ENCODE assay signal across 1 cellular context in genomic region chr20:618980-619379, GRCh38.
A peak's percentile ranks its signal among the peaks of the same experiment; 100 is the strongest.
TF ChIP-seq lines count a peak whose summit lies in the region.

No MANE protein-coding gene starts in this region.

TF ChIP-seq in HepG2, 621 proteins besides CTCF, POLR2A, EP300 and RAD21 (continues in another document):
- TF ChIP-seq SMYD3 (CRISPR knock-in tag; IDR thresholded peaks at IDR 0.05) (no peak), TFE3 (CRISPR knock-in tag; IDR thresholded peaks at IDR 0.05) (peak; percentile 53; the same call in 1 of the 2 replicates), TEAD3 (CRISPR knock-in tag; optimal IDR thresholded peaks at IDR 0.05; ENCODE audit: borderline replicate concordance) (no peak), HHEX (CRISPR knock-in tag; IDR thresholded peaks at IDR 0.05) (peak; percentile 46; the same call in 1 of the 2 replicates), BATF2 (CRISPR knock-in tag; IDR thresholded peaks at IDR 0.05) (no peak), ZNF333 (CRISPR knock-in tag; IDR thresholded peaks at IDR 0.05; ENCODE audit: borderline replicate concordance) (no peak), MIER3 (CRISPR knock-in tag; IDR thresholded peaks at IDR 0.05; ENCODE audit: borderline replicate concordance) (no peak), GATA4 (IDR thresholded peaks at IDR 0.05; ENCODE audit: borderline replicate concordance, low read depth) (peak; percentile 34; the same call in 1 of the 2 replicates), DMTF1 (CRISPR knock-in tag; IDR thresholded peaks at IDR 0.05) (no peak), HNRNPH1 (optimal IDR thresholded peaks at IDR 0.05; ENCODE audit: low read depth, low read length) (no peak), THAP11 (CRISPR knock-in tag; IDR thresholded peaks at IDR 0.05) (no peak), ZNF431 (CRISPR knock-in tag; IDR thresholded peaks at IDR 0.05; ENCODE audit: borderline replicate concordance, low read depth) (no peak), ZNF33A (CRISPR knock-in tag; IDR thresholded peaks at IDR 0.05; ENCODE audit: borderline replicate concordance) (no peak), IKZF4 (CRISPR knock-in tag; IDR thresholded peaks at IDR 0.05; ENCODE audit: borderline replicate concordance, low read depth, not compliant biosample characterization) (no peak), SIN3A (IDR thresholded peaks at IDR 0.05; ENCODE audit: borderline replicate concordance, low read depth, low read length) (no peak), SOX13 (IDR thresholded peaks at IDR 0.05) (no peak; the same call in 1 of the 2 replicates), SOX13 (CRISPR knock-in tag; conservative IDR thresholded peaks at IDR 0.05 in 1 of 2, IDR thresholded peaks at IDR 0.05 in 1 of 2) (peak in 1 of 2 experiments; percentile 49; a peak in 1 of 4 replicates), ZNF776 (CRISPR knock-in tag; IDR thresholded peaks at IDR 0.05) (no peak), ZNF34 (CRISPR knock-in tag; IDR thresholded peaks at IDR 0.05; ENCODE audit: borderline replicate concordance) (no peak), TBX2 (CRISPR knock-in tag; IDR thresholded peaks at IDR 0.05; ENCODE audit: borderline replicate concordance) (peak; percentile 39; the same call in 1 of the 2 replicates), ZNF772 (CRISPR knock-in tag; IDR thresholded peaks at IDR 0.05) (no peak), ZBED4 (CRISPR knock-in tag; IDR thresholded peaks at IDR 0.05; ENCODE audit: borderline replicate concordance) (no peak), ZNF124 (CRISPR knock-in tag; IDR thresholded peaks at IDR 0.05) (no peak), IRX3 (CRISPR knock-in tag; IDR thresholded peaks at IDR 0.05; ENCODE audit: borderline replicate concordance, low read depth) (no peak), RFX5 (IDR thresholded peaks at IDR 0.05; ENCODE audit: low read depth, low read length) (no peak), ATAD3A (CRISPR knock-in tag; IDR thresholded peaks at IDR 0.05) (no peak), KDM6A (CRISPR knock-in tag; IDR thresholded peaks at IDR 0.05; ENCODE audit: low read depth) (no peak), TBX3 (IDR thresholded peaks at IDR 0.05; ENCODE audit: borderline replicate concordance) (peak; percentile 74; the same call in 1 of the 2 replicates), NONO (IDR thresholded peaks at IDR 0.05) (no peak), NONO (CRISPR knock-in tag; conservative IDR thresholded peaks at IDR 0.05) (no peak), ZNF580 (CRISPR knock-in tag; IDR thresholded peaks at IDR 0.05; ENCODE audit: borderline replicate concordance, low read depth) (no peak), RBFOX2 (IDR thresholded peaks at IDR 0.05; ENCODE audit: low read depth, low read length) (no peak), SOX5 (CRISPR knock-in tag; IDR thresholded peaks at IDR 0.05; ENCODE audit: borderline replicate concordance) (peak; percentile 81; the same call in 1 of the 2 replicates), ZNF282 (IDR thresholded peaks at IDR 0.05; ENCODE audit: partially characterized antibody) (no peak), ZNF30 (CRISPR knock-in tag; IDR thresholded peaks at IDR 0.05) (no peak), HES4 (CRISPR knock-in tag; IDR thresholded peaks at IDR 0.05; ENCODE audit: borderline replicate concordance) (no peak), USF2 (IDR thresholded peaks at IDR 0.05; ENCODE audit: low read depth, low read length) (no peak), USF2 (CRISPR knock-in tag; IDR thresholded peaks at IDR 0.05; ENCODE audit: borderline replicate concordance) (no peak), ZNF781 (CRISPR knock-in tag; IDR thresholded peaks at IDR 0.05; ENCODE audit: borderline replicate concordance, not compliant biosample characterization) (no peak), ZNF3 (CRISPR knock-in tag; IDR thresholded peaks at IDR 0.05) (no peak), ZBTB7B (CRISPR knock-in tag; IDR thresholded peaks at IDR 0.05) (no peak), POGZ (CRISPR knock-in tag; IDR thresholded peaks at IDR 0.05) (no peak), BHLHE40 (IDR thresholded peaks at IDR 0.05; ENCODE audit: low read length) (peak; percentile 84)
- TF ChIP-seq, protein P1, sequence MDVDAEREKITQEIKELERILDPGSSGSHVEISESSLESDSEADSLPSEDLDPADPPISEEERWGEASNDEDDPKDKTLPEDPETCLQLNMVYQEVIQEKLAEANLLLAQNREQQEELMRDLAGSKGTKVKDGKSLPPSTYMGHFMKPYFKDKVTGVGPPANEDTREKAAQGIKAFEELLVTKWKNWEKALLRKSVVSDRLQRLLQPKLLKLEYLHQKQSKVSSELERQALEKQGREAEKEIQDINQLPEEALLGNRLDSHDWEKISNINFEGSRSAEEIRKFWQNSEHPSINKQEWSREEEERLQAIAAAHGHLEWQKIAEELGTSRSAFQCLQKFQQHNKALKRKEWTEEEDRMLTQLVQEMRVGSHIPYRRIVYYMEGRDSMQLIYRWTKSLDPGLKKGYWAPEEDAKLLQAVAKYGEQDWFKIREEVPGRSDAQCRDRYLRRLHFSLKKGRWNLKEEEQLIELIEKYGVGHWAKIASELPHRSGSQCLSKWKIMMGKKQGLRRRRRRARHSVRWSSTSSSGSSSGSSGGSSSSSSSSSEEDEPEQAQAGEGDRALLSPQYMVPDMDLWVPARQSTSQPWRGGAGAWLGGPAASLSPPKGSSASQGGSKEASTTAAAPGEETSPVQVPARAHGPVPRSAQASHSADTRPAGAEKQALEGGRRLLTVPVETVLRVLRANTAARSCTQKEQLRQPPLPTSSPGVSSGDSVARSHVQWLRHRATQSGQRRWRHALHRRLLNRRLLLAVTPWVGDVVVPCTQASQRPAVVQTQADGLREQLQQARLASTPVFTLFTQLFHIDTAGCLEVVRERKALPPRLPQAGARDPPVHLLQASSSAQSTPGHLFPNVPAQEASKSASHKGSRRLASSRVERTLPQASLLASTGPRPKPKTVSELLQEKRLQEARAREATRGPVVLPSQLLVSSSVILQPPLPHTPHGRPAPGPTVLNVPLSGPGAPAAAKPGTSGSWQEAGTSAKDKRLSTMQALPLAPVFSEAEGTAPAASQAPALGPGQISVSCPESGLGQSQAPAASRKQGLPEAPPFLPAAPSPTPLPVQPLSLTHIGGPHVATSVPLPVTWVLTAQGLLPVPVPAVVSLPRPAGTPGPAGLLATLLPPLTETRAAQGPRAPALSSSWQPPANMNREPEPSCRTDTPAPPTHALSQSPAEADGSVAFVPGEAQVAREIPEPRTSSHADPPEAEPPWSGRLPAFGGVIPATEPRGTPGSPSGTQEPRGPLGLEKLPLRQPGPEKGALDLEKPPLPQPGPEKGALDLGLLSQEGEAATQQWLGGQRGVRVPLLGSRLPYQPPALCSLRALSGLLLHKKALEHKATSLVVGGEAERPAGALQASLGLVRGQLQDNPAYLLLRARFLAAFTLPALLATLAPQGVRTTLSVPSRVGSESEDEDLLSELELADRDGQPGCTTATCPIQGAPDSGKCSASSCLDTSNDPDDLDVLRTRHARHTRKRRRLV (CRISPR knock-in tag; IDR thresholded peaks at IDR 0.05): no peak
- TF ChIP-seq, protein P2, sequence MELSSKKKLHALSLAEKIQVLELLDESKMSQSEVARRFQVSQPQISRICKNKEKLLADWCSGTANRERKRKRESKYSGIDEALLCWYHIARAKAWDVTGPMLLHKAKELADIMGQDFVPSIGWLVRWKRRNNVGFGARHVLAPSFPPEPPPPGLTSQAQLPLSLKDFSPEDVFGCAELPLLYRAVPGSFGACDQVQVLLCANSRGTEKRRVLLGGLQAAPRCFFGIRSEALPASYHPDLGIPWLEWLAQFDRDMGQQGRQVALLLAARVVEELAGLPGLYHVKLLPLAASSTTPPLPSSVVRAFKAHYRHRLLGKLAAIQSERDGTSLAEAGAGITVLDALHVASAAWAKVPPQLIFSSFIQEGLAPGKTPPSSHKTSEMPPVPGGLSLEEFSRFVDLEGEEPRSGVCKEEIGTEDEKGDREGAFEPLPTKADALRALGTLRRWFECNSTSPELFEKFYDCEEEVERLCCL (CRISPR knock-in tag; IDR thresholded peaks at IDR 0.05; ENCODE audit: borderline replicate concordance): no peak
- TF ChIP-seq, protein P3, sequence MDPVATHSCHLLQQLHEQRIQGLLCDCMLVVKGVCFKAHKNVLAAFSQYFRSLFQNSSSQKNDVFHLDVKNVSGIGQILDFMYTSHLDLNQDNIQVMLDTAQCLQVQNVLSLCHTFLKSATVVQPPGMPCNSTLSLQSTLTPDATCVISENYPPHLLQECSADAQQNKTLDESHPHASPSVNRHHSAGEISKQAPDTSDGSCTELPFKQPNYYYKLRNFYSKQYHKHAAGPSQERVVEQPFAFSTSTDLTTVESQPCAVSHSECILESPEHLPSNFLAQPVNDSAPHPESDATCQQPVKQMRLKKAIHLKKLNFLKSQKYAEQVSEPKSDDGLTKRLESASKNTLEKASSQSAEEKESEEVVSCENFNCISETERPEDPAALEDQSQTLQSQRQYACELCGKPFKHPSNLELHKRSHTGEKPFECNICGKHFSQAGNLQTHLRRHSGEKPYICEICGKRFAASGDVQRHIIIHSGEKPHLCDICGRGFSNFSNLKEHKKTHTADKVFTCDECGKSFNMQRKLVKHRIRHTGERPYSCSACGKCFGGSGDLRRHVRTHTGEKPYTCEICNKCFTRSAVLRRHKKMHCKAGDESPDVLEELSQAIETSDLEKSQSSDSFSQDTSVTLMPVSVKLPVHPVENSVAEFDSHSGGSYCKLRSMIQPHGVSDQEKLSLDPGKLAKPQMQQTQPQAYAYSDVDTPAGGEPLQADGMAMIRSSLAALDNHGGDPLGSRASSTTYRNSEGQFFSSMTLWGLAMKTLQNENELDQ (CRISPR knock-in tag; IDR thresholded peaks at IDR 0.05; ENCODE audit: borderline replicate concordance): no peak
